ENCODE assay signal across 10 cellular contexts in the genomic region with DNA sequence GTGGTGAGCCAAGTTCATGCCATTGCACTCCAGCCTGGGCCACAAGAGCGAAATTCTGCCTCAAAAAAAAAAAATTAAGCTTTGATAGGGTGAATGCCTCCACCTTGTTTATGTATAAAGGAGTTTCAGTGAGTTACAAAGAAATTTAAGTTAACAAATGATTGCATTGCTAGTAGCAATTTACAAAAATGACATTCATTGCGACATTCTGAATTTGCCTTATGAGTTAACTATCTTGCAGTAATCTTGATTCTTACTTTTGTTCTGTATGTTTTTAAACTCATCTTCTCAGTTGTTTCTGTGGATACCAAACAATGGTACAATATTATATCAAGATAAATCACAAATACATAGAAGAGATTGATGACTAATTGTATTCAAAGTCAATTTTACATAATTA.
"Had no signal": no experiment of that assay in that cellular context is flagged by ENCODE, and none has a peak within 500 bp of the region (broad histone marks: within the 10 kb centered on the region; RNA-seq: fewer than 3 reads in every experiment).

No MANE protein-coding gene starts in this region.

- H3K4me3 ChIP-seq: adrenal gland, dorsolateral prefrontal cortex, gastrocnemius medialis, heart right ventricle, tibial artery, uterus had no signal

- H3K27ac ChIP-seq: adrenal gland, gastrocnemius medialis, heart right ventricle, parathyroid adenoma, tibial artery, uterus, WERI-Rb-1 had no signal

- H3K9ac ChIP-seq: parathyroid adenoma had no signal

- H3K27me3 ChIP-seq: adrenal gland, dorsolateral prefrontal cortex, gastrocnemius medialis, heart right ventricle, tibial artery, uterus had no signal

- H3K36me3 ChIP-seq: adrenal gland, gastrocnemius medialis, heart right ventricle, tibial artery, uterus, WERI-Rb-1 had no signal

- H2AFZ ChIP-seq: parathyroid adenoma had no signal

- ATAC-seq: gastrocnemius medialis had no signal

- H3K4me1 ChIP-seq: gastrocnemius medialis, parathyroid adenoma, uterus had no signal

- H3K9me3 ChIP-seq: adrenal gland, gastrocnemius medialis, heart right ventricle, tibial artery, uterus had no signal

- DNase-seq: gastrocnemius medialis, kidney, tibial artery had no signal

- H3K79me2 ChIP-seq: parathyroid adenoma had no signal

- FAIRE-seq: kidney, small intestine had no signal
